ENCODE assay signal across 1 cellular context in genomic region chr10:6065845-6066244, GRCh38.
TF ChIP-seq lines count a peak whose summit lies in the region.

No MANE protein-coding gene starts in this region.

TF ChIP-seq in K562, 482 proteins besides CTCF, POLR2A, EP300 and RAD21:
- TF ChIP-seq ZNF518B (CRISPR knock-in tag; IDR thresholded peaks at IDR 0.05), result no peak
- no peak for TF ChIP-seq POLR2AphosphoS5 (IDR thresholded peaks at IDR 0.05; ENCODE audit: control insufficient read depth, insufficient read depth, low read depth, low read length)
- peak; percentile 82 for TF ChIP-seq CEBPB (tag; IDR thresholded peaks at IDR 0.05)
- TF ChIP-seq PYGO2 (tag; IDR thresholded peaks at IDR 0.05), result no peak
- no peak for TF ChIP-seq SLC30A9 (CRISPR knock-in tag; IDR thresholded peaks at IDR 0.05)
- TF ChIP-seq CHCHD3 (CRISPR knock-in tag; IDR thresholded peaks at IDR 0.05), result no peak
- TF ChIP-seq THRA (IDR thresholded peaks at IDR 0.05), result no peak
- no peak for TF ChIP-seq ZNF41 (CRISPR knock-in tag; conservative IDR thresholded peaks at IDR 0.05)
- no peak for TF ChIP-seq HMGN3 (IDR thresholded peaks at IDR 0.05; ENCODE audit: borderline replicate concordance, extremely low read depth, insufficient read length, low read depth, low read length)
- TF ChIP-seq ETV6 (IDR thresholded peaks at IDR 0.05; ENCODE audit: borderline replicate concordance in 1 of 2, low read depth in 2 of 2, low read length in 1 of 2), result no peak
- no peak for TF ChIP-seq ETV6 (CRISPR knock-in tag; IDR thresholded peaks at IDR 0.05; ENCODE audit: borderline replicate concordance)
- TF ChIP-seq MTF1 (CRISPR knock-in tag; IDR thresholded peaks at IDR 0.05; ENCODE audit: borderline replicate concordance), result no peak
- TF ChIP-seq CEBPG (CRISPR knock-in tag; IDR thresholded peaks at IDR 0.05), result no peak
- TF ChIP-seq CEBPG (tag; conservative IDR thresholded peaks at IDR 0.05 in 1 of 2, IDR thresholded peaks at IDR 0.05 in 1 of 2), result peak; percentile 24 to 58; a peak in 2 of 4 replicates
- no peak for TF ChIP-seq TSC22D4 (tag; IDR thresholded peaks at IDR 0.05)
- TF ChIP-seq GABPA (tag; conservative IDR thresholded peaks at IDR 0.05; ENCODE audit: low read depth), result 0 out of 2 replicates have a peak, but pooled peaks have one; percentile 34
- peak; percentile 51 for TF ChIP-seq ETV1 (tag; conservative IDR thresholded peaks at IDR 0.05; ENCODE audit: low read depth)
- TF ChIP-seq TAL1 (IDR thresholded peaks at IDR 0.05), result no peak
